In the genomic region with DNA sequence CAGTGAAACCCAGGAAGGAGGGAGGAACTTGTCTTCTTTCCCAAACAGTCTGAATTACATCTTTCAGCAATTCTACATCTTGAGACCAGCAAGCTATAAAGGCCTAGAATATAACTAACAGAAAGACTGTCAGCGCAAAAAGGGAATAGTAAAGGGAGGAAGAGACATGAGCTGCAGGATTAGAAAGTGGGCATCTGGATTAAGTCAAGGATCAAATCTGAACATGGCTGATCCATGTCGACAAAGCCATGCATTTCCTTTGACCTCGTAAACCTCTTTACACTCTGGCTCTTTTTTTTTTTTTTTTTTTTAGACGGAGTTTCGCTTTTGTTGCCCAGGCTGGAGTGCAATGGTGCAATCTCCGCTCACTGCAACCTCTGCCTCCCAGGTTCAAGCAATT, we compare ENCODE assay signal across 2 cellular contexts.
TF ChIP-seq lines count a peak whose summit lies in the region.

No MANE protein-coding gene starts in this region.

TF ChIP-seq in HepG2, 621 proteins besides CTCF, POLR2A, EP300 and RAD21:
- TF ChIP-seq ZNF460 (CRISPR knock-in tag; IDR thresholded peaks at IDR 0.05; ENCODE audit: borderline replicate concordance) = 0 out of 2 replicates have a peak, but pooled peaks have one; percentile 13
- no peak for TF ChIP-seq AKAP8 (CRISPR knock-in tag; IDR thresholded peaks at IDR 0.05)
- no peak for TF ChIP-seq SP5 (CRISPR knock-in tag; IDR thresholded peaks at IDR 0.05; ENCODE audit: borderline replicate concordance, low read depth)

TF ChIP-seq in SK-N-SH treated with all-trans-retinoic acid at 6 μM for 48 hours, 23 proteins besides CTCF, POLR2A, EP300 and RAD21 (continued from another document):
- TF ChIP-seq TOX (CRISPR knock-in tag; IDR thresholded peaks at IDR 0.05; ENCODE audit: borderline replicate concordance) = no peak
- TF ChIP-seq, protein P1, sequence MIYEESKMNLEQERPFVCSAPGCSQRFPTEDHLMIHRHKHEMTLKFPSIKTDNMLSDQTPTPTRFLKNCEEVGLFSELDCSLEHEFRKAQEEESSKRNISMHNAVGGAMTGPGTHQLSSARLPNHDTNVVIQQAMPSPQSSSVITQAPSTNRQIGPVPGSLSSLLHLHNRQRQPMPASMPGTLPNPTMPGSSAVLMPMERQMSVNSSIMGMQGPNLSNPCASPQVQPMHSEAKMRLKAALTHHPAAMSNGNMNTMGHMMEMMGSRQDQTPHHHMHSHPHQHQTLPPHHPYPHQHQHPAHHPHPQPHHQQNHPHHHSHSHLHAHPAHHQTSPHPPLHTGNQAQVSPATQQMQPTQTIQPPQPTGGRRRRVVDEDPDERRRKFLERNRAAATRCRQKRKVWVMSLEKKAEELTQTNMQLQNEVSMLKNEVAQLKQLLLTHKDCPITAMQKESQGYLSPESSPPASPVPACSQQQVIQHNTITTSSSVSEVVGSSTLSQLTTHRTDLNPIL (CRISPR knock-in tag; IDR thresholded peaks at IDR 0.05; ENCODE audit: low read depth) = no peak
- TF ChIP-seq, protein P2, sequence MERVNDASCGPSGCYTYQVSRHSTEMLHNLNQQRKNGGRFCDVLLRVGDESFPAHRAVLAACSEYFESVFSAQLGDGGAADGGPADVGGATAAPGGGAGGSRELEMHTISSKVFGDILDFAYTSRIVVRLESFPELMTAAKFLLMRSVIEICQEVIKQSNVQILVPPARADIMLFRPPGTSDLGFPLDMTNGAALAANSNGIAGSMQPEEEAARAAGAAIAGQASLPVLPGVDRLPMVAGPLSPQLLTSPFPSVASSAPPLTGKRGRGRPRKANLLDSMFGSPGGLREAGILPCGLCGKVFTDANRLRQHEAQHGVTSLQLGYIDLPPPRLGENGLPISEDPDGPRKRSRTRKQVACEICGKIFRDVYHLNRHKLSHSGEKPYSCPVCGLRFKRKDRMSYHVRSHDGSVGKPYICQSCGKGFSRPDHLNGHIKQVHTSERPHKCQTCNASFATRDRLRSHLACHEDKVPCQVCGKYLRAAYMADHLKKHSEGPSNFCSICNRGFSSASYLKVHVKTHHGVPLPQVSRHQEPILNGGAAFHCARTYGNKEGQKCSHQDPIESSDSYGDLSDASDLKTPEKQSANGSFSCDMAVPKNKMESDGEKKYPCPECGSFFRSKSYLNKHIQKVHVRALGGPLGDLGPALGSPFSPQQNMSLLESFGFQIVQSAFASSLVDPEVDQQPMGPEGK (CRISPR knock-in tag; IDR thresholded peaks at IDR 0.05; ENCODE audit: borderline replicate concordance) = no peak
- TF ChIP-seq ISL1 (CRISPR knock-in tag; IDR thresholded peaks at IDR 0.05) = no peak
- TF ChIP-seq ESRRG (CRISPR knock-in tag; IDR thresholded peaks at IDR 0.05) = no peak
- no peak for TF ChIP-seq ZNF70 (CRISPR knock-in tag; IDR thresholded peaks at IDR 0.05)
- TF ChIP-seq, protein P3, sequence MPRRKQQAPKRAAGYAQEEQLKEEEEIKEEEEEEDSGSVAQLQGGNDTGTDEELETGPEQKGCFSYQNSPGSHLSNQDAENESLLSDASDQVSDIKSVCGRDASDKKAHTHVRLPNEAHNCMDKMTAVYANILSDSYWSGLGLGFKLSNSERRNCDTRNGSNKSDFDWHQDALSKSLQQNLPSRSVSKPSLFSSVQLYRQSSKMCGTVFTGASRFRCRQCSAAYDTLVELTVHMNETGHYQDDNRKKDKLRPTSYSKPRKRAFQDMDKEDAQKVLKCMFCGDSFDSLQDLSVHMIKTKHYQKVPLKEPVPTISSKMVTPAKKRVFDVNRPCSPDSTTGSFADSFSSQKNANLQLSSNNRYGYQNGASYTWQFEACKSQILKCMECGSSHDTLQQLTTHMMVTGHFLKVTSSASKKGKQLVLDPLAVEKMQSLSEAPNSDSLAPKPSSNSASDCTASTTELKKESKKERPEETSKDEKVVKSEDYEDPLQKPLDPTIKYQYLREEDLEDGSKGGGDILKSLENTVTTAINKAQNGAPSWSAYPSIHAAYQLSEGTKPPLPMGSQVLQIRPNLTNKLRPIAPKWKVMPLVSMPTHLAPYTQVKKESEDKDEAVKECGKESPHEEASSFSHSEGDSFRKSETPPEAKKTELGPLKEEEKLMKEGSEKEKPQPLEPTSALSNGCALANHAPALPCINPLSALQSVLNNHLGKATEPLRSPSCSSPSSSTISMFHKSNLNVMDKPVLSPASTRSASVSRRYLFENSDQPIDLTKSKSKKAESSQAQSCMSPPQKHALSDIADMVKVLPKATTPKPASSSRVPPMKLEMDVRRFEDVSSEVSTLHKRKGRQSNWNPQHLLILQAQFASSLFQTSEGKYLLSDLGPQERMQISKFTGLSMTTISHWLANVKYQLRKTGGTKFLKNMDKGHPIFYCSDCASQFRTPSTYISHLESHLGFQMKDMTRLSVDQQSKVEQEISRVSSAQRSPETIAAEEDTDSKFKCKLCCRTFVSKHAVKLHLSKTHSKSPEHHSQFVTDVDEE (CRISPR knock-in tag; IDR thresholded peaks at IDR 0.05) = no peak
- TF ChIP-seq RARB (CRISPR knock-in tag; IDR thresholded peaks at IDR 0.05) = no peak
- no peak for TF ChIP-seq ZC3H10 (CRISPR knock-in tag; IDR thresholded peaks at IDR 0.05)
- TF ChIP-seq GLIS3 (CRISPR knock-in tag; IDR thresholded peaks at IDR 0.05) = no peak
- TF ChIP-seq ZFP30 (CRISPR knock-in tag; IDR thresholded peaks at IDR 0.05) = no peak
- TF ChIP-seq TCF4 (CRISPR knock-in tag; IDR thresholded peaks at IDR 0.05; ENCODE audit: borderline replicate concordance) = no peak
- no peak for TF ChIP-seq CSDC2 (CRISPR knock-in tag; IDR thresholded peaks at IDR 0.05)
- TF ChIP-seq PPARA (CRISPR knock-in tag; IDR thresholded peaks at IDR 0.05; ENCODE audit: borderline replicate concordance) = no peak
